ENCODE assay signal across 1 cellular context in genomic region chr4:139555073-139555704, GRCh38.
TF ChIP-seq lines count a peak whose summit lies in the region.

No MANE protein-coding gene starts in this region.

TF ChIP-seq in HEK293, 187 proteins besides CTCF, POLR2A, EP300 and RAD21 (continued from another document and continues in another):
- TF ChIP-seq, protein P1, sequence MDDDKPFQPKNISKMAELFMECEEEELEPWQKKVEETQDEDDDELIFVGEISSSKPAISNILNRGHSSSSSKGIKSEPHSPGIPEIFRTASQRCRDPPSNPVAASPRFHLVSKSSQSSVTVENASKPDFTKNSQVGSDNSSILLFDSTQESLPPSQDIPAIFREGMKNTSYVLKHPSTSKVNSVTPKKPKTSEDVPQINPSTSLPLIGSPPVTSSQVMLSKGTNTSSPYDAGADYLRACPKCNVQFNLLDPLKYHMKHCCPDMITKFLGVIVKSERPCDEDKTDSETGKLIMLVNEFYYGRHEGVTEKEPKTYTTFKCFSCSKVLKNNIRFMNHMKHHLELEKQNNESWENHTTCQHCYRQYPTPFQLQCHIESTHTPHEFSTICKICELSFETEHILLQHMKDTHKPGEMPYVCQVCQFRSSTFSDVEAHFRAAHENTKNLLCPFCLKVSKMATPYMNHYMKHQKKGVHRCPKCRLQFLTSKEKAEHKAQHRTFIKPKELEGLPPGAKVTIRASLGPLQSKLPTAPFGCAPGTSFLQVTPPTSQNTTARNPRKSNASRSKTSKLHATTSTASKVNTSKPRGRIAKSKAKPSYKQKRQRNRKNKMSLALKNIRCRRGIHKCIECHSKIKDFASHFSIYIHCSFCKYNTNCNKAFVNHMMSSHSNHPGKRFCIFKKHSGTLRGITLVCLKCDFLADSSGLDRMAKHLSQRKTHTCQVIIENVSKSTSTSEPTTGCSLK (tag by site-specific recombination; IDR thresholded peaks at IDR 0.05) = no peak
- TF ChIP-seq KLF9 (tag by site-specific recombination; IDR thresholded peaks at IDR 0.05; ENCODE audit: low read depth) (peak; percentile 61; the same call in 1 of the 2 replicates), ZNF510 (tag by site-specific recombination; IDR thresholded peaks at IDR 0.05; ENCODE audit: insufficient replicate concordance) (no peak), ZFHX2 (tag by site-specific recombination; conservative IDR thresholded peaks at IDR 0.05) (no peak; the same call in none of the 2 replicates), ZNF623 (tag by site-specific recombination; IDR thresholded peaks at IDR 0.05) (no peak), MEIS1 (CRISPR knock-in tag; IDR thresholded peaks at IDR 0.05; ENCODE audit: borderline replicate concordance) (no peak), ZEB2 (tag by site-specific recombination; IDR thresholded peaks at IDR 0.05) (peak; percentile 99), ZBTB17 (tag by site-specific recombination; IDR thresholded peaks at IDR 0.05) (peak; percentile 89), ZNF658 (tag by site-specific recombination; IDR thresholded peaks at IDR 0.05) (no peak), ZNF121 (tag by site-specific recombination; IDR thresholded peaks at IDR 0.05) (no peak), ZNF561 (tag by site-specific recombination; IDR thresholded peaks at IDR 0.05; ENCODE audit: borderline replicate concordance) (peak; percentile 76), ZNF621 (tag by site-specific recombination; IDR thresholded peaks at IDR 0.05) (no peak), ZNF221 (tag by site-specific recombination; IDR thresholded peaks at IDR 0.05; ENCODE audit: borderline replicate concordance) (0 out of 2 replicates have a peak, but pooled peaks have one; percentile 45), ZNF174 (tag by site-specific recombination; IDR thresholded peaks at IDR 0.05) (no peak), ZSCAN18 (tag by site-specific recombination; IDR thresholded peaks at IDR 0.05) (no peak), SALL2 (tag by site-specific recombination; IDR thresholded peaks at IDR 0.05; ENCODE audit: borderline replicate concordance) (no peak), ZNF341 (tag by site-specific recombination; IDR thresholded peaks at IDR 0.05; ENCODE audit: low read depth) (peak; percentile 91), ZNF629 (tag by site-specific recombination; IDR thresholded peaks at IDR 0.05) (peak; percentile 92), KLF7 (tag by site-specific recombination; IDR thresholded peaks at IDR 0.05; ENCODE audit: borderline replicate concordance) (no peak; the same call in 1 of the 2 replicates), ZNF544 (tag by site-specific recombination; IDR thresholded peaks at IDR 0.05) (no peak), ZNF426 (tag by site-specific recombination; IDR thresholded peaks at IDR 0.05) (no peak), ZXDB (tag by site-specific recombination; IDR thresholded peaks at IDR 0.05) (peak; percentile 87), ZNF274 (IDR thresholded peaks at IDR 0.05; ENCODE audit: low read length) (no peak), ZNF274 (tag by site-specific recombination; IDR thresholded peaks at IDR 0.05; ENCODE audit: borderline replicate concordance) (no peak), ZNF514 (tag by site-specific recombination; IDR thresholded peaks at IDR 0.05) (no peak), HOXD13 (CRISPR knock-in tag; IDR thresholded peaks at IDR 0.05; ENCODE audit: borderline replicate concordance) (no peak), ZNF114 (tag by site-specific recombination; IDR thresholded peaks at IDR 0.05) (no peak), KLF8 (tag by site-specific recombination; IDR thresholded peaks at IDR 0.05) (peak; percentile 87), ZSCAN4 (tag by site-specific recombination; IDR thresholded peaks at IDR 0.05) (peak; percentile 9; the same call in 1 of the 2 replicates), ZNF202 (tag by site-specific recombination; IDR thresholded peaks at IDR 0.05; ENCODE audit: borderline replicate concordance) (no peak), ZNF148 (tag by site-specific recombination; IDR thresholded peaks at IDR 0.05; ENCODE audit: borderline replicate concordance) (no peak), ZNF19 (tag by site-specific recombination; IDR thresholded peaks at IDR 0.05; ENCODE audit: low read depth) (no peak), PRDM1 (tag by site-specific recombination; IDR thresholded peaks at IDR 0.05) (peak; percentile 91)
- TF ChIP-seq, protein P2, sequence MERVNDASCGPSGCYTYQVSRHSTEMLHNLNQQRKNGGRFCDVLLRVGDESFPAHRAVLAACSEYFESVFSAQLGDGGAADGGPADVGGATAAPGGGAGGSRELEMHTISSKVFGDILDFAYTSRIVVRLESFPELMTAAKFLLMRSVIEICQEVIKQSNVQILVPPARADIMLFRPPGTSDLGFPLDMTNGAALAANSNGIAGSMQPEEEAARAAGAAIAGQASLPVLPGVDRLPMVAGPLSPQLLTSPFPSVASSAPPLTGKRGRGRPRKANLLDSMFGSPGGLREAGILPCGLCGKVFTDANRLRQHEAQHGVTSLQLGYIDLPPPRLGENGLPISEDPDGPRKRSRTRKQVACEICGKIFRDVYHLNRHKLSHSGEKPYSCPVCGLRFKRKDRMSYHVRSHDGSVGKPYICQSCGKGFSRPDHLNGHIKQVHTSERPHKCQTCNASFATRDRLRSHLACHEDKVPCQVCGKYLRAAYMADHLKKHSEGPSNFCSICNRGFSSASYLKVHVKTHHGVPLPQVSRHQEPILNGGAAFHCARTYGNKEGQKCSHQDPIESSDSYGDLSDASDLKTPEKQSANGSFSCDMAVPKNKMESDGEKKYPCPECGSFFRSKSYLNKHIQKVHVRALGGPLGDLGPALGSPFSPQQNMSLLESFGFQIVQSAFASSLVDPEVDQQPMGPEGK (tag by site-specific recombination; IDR thresholded peaks at IDR 0.05) = peak; percentile 97
- TF ChIP-seq, protein P3, sequence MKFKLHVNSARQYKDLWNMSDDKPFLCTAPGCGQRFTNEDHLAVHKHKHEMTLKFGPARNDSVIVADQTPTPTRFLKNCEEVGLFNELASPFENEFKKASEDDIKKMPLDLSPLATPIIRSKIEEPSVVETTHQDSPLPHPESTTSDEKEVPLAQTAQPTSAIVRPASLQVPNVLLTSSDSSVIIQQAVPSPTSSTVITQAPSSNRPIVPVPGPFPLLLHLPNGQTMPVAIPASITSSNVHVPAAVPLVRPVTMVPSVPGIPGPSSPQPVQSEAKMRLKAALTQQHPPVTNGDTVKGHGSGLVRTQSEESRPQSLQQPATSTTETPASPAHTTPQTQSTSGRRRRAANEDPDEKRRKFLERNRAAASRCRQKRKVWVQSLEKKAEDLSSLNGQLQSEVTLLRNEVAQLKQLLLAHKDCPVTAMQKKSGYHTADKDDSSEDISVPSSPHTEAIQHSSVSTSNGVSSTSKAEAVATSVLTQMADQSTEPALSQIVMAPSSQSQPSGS (tag by site-specific recombination; IDR thresholded peaks at IDR 0.05; ENCODE audit: low read depth) = peak; percentile 86
- TF ChIP-seq, protein P4, sequence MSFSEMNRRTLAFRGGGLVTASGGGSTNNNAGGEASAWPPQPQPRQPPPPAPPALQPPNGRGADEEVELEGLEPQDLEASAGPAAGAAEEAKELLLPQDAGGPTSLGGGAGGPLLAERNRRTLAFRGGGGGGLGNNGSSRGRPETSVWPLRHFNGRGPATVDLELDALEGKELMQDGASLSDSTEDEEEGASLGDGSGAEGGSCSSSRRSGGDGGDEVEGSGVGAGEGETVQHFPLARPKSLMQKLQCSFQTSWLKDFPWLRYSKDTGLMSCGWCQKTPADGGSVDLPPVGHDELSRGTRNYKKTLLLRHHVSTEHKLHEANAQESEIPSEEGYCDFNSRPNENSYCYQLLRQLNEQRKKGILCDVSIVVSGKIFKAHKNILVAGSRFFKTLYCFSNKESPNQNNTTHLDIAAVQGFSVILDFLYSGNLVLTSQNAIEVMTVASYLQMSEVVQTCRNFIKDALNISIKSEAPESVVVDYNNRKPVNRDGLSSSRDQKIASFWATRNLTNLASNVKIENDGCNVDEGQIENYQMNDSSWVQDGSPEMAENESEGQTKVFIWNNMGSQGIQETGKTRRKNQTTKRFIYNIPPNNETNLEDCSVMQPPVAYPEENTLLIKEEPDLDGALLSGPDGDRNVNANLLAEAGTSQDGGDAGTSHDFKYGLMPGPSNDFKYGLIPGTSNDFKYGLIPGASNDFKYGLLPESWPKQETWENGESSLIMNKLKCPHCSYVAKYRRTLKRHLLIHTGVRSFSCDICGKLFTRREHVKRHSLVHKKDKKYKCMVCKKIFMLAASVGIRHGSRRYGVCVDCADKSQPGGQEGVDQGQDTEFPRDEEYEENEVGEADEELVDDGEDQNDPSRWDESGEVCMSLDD (tag by site-specific recombination; IDR thresholded peaks at IDR 0.05) = no peak; the same call in 1 of the 2 replicates
- TF ChIP-seq, protein P5, sequence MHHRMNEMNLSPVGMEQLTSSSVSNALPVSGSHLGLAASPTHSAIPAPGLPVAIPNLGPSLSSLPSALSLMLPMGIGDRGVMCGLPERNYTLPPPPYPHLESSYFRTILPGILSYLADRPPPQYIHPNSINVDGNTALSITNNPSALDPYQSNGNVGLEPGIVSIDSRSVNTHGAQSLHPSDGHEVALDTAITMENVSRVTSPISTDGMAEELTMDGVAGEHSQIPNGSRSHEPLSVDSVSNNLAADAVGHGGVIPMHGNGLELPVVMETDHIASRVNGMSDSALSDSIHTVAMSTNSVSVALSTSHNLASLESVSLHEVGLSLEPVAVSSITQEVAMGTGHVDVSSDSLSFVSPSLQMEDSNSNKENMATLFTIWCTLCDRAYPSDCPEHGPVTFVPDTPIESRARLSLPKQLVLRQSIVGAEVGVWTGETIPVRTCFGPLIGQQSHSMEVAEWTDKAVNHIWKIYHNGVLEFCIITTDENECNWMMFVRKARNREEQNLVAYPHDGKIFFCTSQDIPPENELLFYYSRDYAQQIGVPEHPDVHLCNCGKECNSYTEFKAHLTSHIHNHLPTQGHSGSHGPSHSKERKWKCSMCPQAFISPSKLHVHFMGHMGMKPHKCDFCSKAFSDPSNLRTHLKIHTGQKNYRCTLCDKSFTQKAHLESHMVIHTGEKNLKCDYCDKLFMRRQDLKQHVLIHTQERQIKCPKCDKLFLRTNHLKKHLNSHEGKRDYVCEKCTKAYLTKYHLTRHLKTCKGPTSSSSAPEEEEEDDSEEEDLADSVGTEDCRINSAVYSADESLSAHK (tag by site-specific recombination; IDR thresholded peaks at IDR 0.05) = peak; percentile 78
- TF ChIP-seq, protein P6, sequence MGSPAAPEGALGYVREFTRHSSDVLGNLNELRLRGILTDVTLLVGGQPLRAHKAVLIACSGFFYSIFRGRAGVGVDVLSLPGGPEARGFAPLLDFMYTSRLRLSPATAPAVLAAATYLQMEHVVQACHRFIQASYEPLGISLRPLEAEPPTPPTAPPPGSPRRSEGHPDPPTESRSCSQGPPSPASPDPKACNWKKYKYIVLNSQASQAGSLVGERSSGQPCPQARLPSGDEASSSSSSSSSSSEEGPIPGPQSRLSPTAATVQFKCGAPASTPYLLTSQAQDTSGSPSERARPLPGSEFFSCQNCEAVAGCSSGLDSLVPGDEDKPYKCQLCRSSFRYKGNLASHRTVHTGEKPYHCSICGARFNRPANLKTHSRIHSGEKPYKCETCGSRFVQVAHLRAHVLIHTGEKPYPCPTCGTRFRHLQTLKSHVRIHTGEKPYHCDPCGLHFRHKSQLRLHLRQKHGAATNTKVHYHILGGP (tag by site-specific recombination; IDR thresholded peaks at IDR 0.05) = no peak
- TF ChIP-seq, protein P7, sequence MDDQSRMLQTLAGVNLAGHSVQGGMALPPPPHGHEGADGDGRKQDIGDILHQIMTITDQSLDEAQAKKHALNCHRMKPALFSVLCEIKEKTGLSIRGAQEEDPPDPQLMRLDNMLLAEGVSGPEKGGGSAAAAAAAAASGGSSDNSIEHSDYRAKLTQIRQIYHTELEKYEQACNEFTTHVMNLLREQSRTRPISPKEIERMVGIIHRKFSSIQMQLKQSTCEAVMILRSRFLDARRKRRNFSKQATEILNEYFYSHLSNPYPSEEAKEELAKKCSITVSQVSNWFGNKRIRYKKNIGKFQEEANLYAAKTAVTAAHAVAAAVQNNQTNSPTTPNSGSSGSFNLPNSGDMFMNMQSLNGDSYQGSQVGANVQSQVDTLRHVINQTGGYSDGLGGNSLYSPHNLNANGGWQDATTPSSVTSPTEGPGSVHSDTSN (CRISPR knock-in tag; IDR thresholded peaks at IDR 0.05) = no peak
- TF ChIP-seq, protein P8, sequence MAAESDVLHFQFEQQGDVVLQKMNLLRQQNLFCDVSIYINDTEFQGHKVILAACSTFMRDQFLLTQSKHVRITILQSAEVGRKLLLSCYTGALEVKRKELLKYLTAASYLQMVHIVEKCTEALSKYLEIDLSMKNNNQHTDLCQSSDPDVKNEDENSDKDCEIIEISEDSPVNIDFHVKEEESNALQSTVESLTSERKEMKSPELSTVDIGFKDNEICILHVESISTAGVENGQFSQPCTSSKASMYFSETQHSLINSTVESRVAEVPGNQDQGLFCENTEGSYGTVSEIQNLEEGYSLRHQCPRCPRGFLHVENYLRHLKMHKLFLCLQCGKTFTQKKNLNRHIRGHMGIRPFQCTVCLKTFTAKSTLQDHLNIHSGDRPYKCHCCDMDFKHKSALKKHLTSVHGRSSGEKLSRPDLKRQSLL (tag by site-specific recombination; IDR thresholded peaks at IDR 0.05) = no peak
